Comparison of ENCODE assay signal across 11 cellular contexts in the genomic region with DNA sequence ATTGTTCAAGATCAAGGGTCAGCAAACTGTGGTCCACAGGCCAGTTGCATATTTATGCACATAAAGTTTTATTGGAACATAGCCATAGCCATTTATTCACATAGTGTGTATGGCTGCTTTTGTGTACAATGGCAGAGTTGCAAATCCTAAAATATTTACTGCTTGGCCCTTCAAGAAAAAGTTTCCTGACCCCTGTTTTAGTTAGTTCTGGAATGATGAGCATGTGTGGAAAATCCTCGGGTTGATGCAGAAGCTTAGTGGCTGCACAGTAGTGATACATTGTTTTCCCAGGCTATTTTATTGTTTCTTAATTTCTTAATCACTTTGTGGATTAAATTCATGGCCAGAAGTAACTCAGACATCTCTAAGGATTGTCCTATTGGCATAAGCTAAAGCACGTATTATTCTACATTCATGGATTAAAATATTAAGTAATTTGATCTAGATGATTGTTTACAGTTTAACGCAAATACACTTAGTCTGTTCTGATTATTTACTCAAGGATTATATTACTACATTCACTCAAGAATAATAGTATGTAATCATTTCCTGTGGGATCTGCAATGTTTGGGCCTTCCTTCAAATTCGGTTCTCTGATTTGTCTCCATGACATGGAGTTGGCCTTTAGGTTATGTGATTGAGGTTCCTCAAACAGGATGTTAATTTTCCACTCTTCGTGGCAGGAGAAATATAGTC. TPM values are rescaled to one million over a fixed set of nuclear protein-coding genes. Genes with fewer than 3 reads are reported as not detected.
DNase-seq lines count a peak whose midpoint lies in the region; TF ChIP-seq lines count a peak whose summit lies in the region.
"Had no signal": no experiment of that assay in that cellular context is flagged by ENCODE, and none has a peak within 500 bp of the region (broad histone marks: within the 10 kb centered on the region; RNA-seq: fewer than 3 reads in every experiment).

No MANE protein-coding gene starts in this region.

- H3K4me1 ChIP-seq in left ventricle myocardium inferior: peaks cover 9% of the 10 kb centered on the region
- peaks cover 7 to 15% (median 14%) of the 10 kb centered on the region in 4 donors for H3K4me1 ChIP-seq in esophagus muscularis mucosa

- no peaks in the 10 kb centered on the region for H3K27me3 ChIP-seq in left ventricle myocardium inferior (ENCODE audit: low read depth)
- no peaks in the 10 kb centered on the region for H3K27me3 ChIP-seq in esophagus muscularis mucosa
- H3K27me3 ChIP-seq: gastrocnemius medialis had no signal

- H3K27me3 Mint-ChIP-seq in activated CD4-positive, alpha-beta memory T cell treated with anti-CD3 and anti-CD28 coated beads, Interleukin-2, amount 10 ng/mL, durations not matched to agents 7 days and 5 days: peaks cover 4% of the 10 kb centered on the region

- CTCF ChIA-PET in activated CD4-positive, alpha-beta memory T cell treated with anti-CD3 and anti-CD28 coated beads, Interleukin-2, amount 10 ng/mL, durations not matched to agents 7 days and 5 days (lab: Charles Lee): interaction anchor here (1.2 to 2.2 kb wide), 2 partner anchors 10 to 42 kb away, joined by 4 read pairs; no protein-coding TSS in a partner anchor

- intact Hi-C loops in left ventricle myocardium inferior (cut with micrococcal nuclease): no loop called here
- intact Hi-C loops in cardiac septum (cut with DNase I): no loop called here
- intact Hi-C loops in esophagus muscularis mucosa (cut with DNase I): loop anchor here (10.0 kb wide), 1 partner anchor 640 kb away; no protein-coding TSS in a partner anchor

- H3K9me3 ChIP-seq in left ventricle myocardium inferior (replicated peaks) (peaks cover 11% of the 10 kb centered on the region), esophagus muscularis mucosa (no peaks in the 10 kb centered on the region)
- H3K9me3 ChIP-seq: gastrocnemius medialis had no signal

- TF ChIP-seq EP300 in esophagus muscularis mucosa (IDR thresholded peaks at IDR 0.05): no peak

- H3K36me3 ChIP-seq in left ventricle myocardium inferior (peaks cover 15% of the 10 kb centered on the region), esophagus muscularis mucosa (no peaks in the 10 kb centered on the region)

- POLR2A ChIA-PET in activated CD4-positive, alpha-beta memory T cell treated with anti-CD3 and anti-CD28 coated beads, Interleukin-2, amount 10 ng/mL, durations not matched to agents 7 days and 5 days (lab: Charles Lee): no interaction called here

- peaks cover 16% of the 10 kb centered on the region for H3K36me3 Mint-ChIP-seq in activated CD4-positive, alpha-beta memory T cell treated with anti-CD3 and anti-CD28 coated beads, Interleukin-2, amount 10 ng/mL, durations not matched to agents 7 days and 5 days (ENCODE audit: low read depth)

- WGBS in esophagus muscularis mucosa: 73% methylated on average over 5 of the region's 5 CpGs

- no peak for DNase-seq in left ventricle myocardium inferior
- no peak for DNase-seq in cardiac septum (ENCODE audit: low spot score)
- DNase-seq in iris pigment epithelial cell (ENCODE audit: low read depth): peak; percentile 81
- DNase-seq in stimulated activated CD4-positive, alpha-beta T cell treated with anti-CD3 and anti-CD28 coated beads, Interleukin-4, amount 100 ng/mL, for 4 hours: no peak
- DNase-seq in amniotic stem cell (lab: John Stamatoyannopoulos, UW): no peak
- no peak for DNase-seq in activated CD4-positive, alpha-beta memory T cell treated with anti-CD3 and anti-CD28 coated beads, Interleukin-2, amount 10 ng/mL, durations not matched to agents 7 days and 5 days
- DNase-seq in esophagus muscularis mucosa (ENCODE audit: extremely low spot score): no peak
- DNase-seq: activated T-cell treated with anti-CD3 and anti-CD28 coated beads, Interleukin-2, amount 50 U/mL, for 4 hours; stimulated activated CD4-positive, alpha-beta T cell treated with anti-CD3 and anti-CD28 coated beads, Interleukin-4, amount 100 ng/mL, for 1 hour had no signal

- no peak overlapping the region for H3K27ac Mint-ChIP-seq in activated CD4-positive, alpha-beta memory T cell treated with anti-CD3 and anti-CD28 coated beads, Interleukin-2, amount 10 ng/mL, durations not matched to agents 7 days and 5 days

- no peak overlapping the region for H3K4me3 ChIP-seq in left ventricle myocardium inferior
- H3K4me3 ChIP-seq in esophagus muscularis mucosa: no peak overlapping the region
- H3K4me3 ChIP-seq: gastrocnemius medialis had no signal

- H3K4me3 Mint-ChIP-seq in activated CD4-positive, alpha-beta memory T cell treated with anti-CD3 and anti-CD28 coated beads, Interleukin-2, amount 10 ng/mL, durations not matched to agents 7 days and 5 days: no peak overlapping the region
- H3K4me3 Mint-ChIP-seq: activated T-cell treated with anti-CD3 and anti-CD28 coated beads, Interleukin-2, amount 50 U/mL, for 4 hours had no signal

- H3K27ac ChIP-seq in left ventricle myocardium inferior (replicated peaks) (peak overlapping the region; percentile 9), VCaP (peak overlapping the region; percentile 63), esophagus muscularis mucosa (replicated peaks in 1 of 4) (peak overlapping the region in 2 of 4 donors; percentile 21 to 62)

- no peak for TF ChIP-seq CTCF in left ventricle myocardium inferior (IDR thresholded peaks at IDR 0.05; ENCODE audit: borderline replicate concordance)
- TF ChIP-seq CTCF in VCaP (conservative IDR thresholded peaks at IDR 0.05): no peak
- TF ChIP-seq CTCF in esophagus muscularis mucosa (IDR thresholded peaks at IDR 0.05): no peak

- no peak for TF ChIP-seq POLR2A in esophagus muscularis mucosa (IDR thresholded peaks at IDR 0.05; ENCODE audit: low read depth)

- H3K4me1 Mint-ChIP-seq in activated CD4-positive, alpha-beta memory T cell treated with anti-CD3 and anti-CD28 coated beads, Interleukin-2, amount 10 ng/mL, durations not matched to agents 7 days and 5 days: peaks cover 5% of the 10 kb centered on the region

- H3K9me3 Mint-ChIP-seq in activated CD4-positive, alpha-beta memory T cell treated with anti-CD3 and anti-CD28 coated beads, Interleukin-2, amount 10 ng/mL, durations not matched to agents 7 days and 5 days: peaks cover 15% of the 10 kb centered on the region

RNA-seq across cellular contexts. Expression of a gene that starts 27.8 kb away (rescaled TPM):
- 19.4 TPM for total RNA-seq in left ventricle myocardium inferior
- 15.8 TPM for total RNA-seq in cardiac septum
- 10 to 100 TPM; 11.2 to 12.1 TPM for total RNA-seq in activated CD4-positive, alpha-beta memory T cell treated with anti-CD3 and anti-CD28 coated beads, Interleukin-2, amount 10 ng/mL, durations not matched to agents 7 days and 5 days
- total RNA-seq in esophagus muscularis mucosa: 10 to 100 TPM; 13.9 to 20.7 (median 18.3) TPM

RNA-seq across cellular contexts. Expression of a gene that starts 28.0 kb away (rescaled TPM):
- total RNA-seq in left ventricle myocardium inferior (10.3 TPM), cardiac septum (10.9 TPM), esophagus muscularis mucosa (1 to 10 TPM; 5.2 to 8.3 (median 6.4) TPM)
- 10 to 100 TPM; 28.6 to 29.5 TPM for total RNA-seq in activated CD4-positive, alpha-beta memory T cell treated with anti-CD3 and anti-CD28 coated beads, Interleukin-2, amount 10 ng/mL, durations not matched to agents 7 days and 5 days

RNA-seq across cellular contexts. Expression of a gene that starts 54.3 kb away (rescaled TPM):
- total RNA-seq in left ventricle myocardium inferior: 19.7 TPM
- total RNA-seq in cardiac septum: 25.3 TPM
- total RNA-seq in activated CD4-positive, alpha-beta memory T cell treated with anti-CD3 and anti-CD28 coated beads, Interleukin-2, amount 10 ng/mL, durations not matched to agents 7 days and 5 days: 1 to 10 TPM; 7.1 TPM
- 10 to 100 TPM; 47.2 to 73.5 (median 59.5) TPM for total RNA-seq in esophagus muscularis mucosa
